1 cellular context compared by ENCODE assay signal in genomic region chr15:90265271-90266060, GRCh38.
A peak's percentile ranks its signal among the peaks of the same experiment; 100 is the strongest.
TF ChIP-seq lines count a peak whose summit lies in the region.

Gene NGRN (plus strand): TSS chr15:90265672. CDS start chr15:90265713, 41 bp downstream.

TF ChIP-seq in HepG2, 621 proteins besides CTCF, POLR2A, EP300 and RAD21 (continued from another document and continues in another):
- TF ChIP-seq CEBPZ (IDR thresholded peaks at IDR 0.05; ENCODE audit: low read length) (no peak), ADNP (CRISPR knock-in tag; IDR thresholded peaks at IDR 0.05) (no peak), SIX1 (CRISPR knock-in tag; IDR thresholded peaks at IDR 0.05; ENCODE audit: borderline replicate concordance) (no peak; the same call in 1 of the 2 replicates), ZNF329 (CRISPR knock-in tag; IDR thresholded peaks at IDR 0.05; ENCODE audit: low read depth) (peak; percentile 61; the same call in 1 of the 2 replicates), ATF7-NPFF (CRISPR knock-in tag; IDR thresholded peaks at IDR 0.05; ENCODE audit: low read depth) (no peak), CENPT (CRISPR knock-in tag; IDR thresholded peaks at IDR 0.05; ENCODE audit: low read depth) (peak; percentile 77; the same call in 1 of the 2 replicates), SAP130 (CRISPR knock-in tag; IDR thresholded peaks at IDR 0.05; ENCODE audit: low read depth) (peak; percentile 95), RERE (CRISPR knock-in tag; IDR thresholded peaks at IDR 0.05; ENCODE audit: low read depth) (peak; percentile 22; the same call in 1 of the 2 replicates), ZNF337 (CRISPR knock-in tag; IDR thresholded peaks at IDR 0.05; ENCODE audit: borderline replicate concordance, low read depth) (no peak; the same call in 1 of the 2 replicates), SP5 (CRISPR knock-in tag; IDR thresholded peaks at IDR 0.05; ENCODE audit: borderline replicate concordance, low read depth) (peak; percentile 64), ZNF615 (CRISPR knock-in tag; IDR thresholded peaks at IDR 0.05; ENCODE audit: borderline replicate concordance) (0 out of 2 replicates have a peak, but pooled peaks have one; percentile 67), ATF7 (IDR thresholded peaks at IDR 0.05) (no peak), ATF7 (CRISPR knock-in tag; IDR thresholded peaks at IDR 0.05) (0 out of 2 replicates have a peak, but pooled peaks have one; percentile 35), RFX1 (IDR thresholded peaks at IDR 0.05) (no peak), IRF2 (CRISPR knock-in tag; IDR thresholded peaks at IDR 0.05) (peak; percentile 57; the same call in 1 of the 2 replicates), ZNF510 (CRISPR knock-in tag; IDR thresholded peaks at IDR 0.05; ENCODE audit: low read depth) (peak; percentile 84), TBX3 (IDR thresholded peaks at IDR 0.05; ENCODE audit: borderline replicate concordance) (no peak), ETV5 (CRISPR knock-in tag; IDR thresholded peaks at IDR 0.05; ENCODE audit: borderline replicate concordance) (peak; percentile 93), ZSCAN20 (CRISPR knock-in tag; IDR thresholded peaks at IDR 0.05; ENCODE audit: borderline replicate concordance) (no peak), ZNF777 (CRISPR knock-in tag; IDR thresholded peaks at IDR 0.05) (peak; percentile 51; the same call in 1 of the 2 replicates), TBX2 (CRISPR knock-in tag; IDR thresholded peaks at IDR 0.05; ENCODE audit: borderline replicate concordance) (peak; percentile 80), SKI (IDR thresholded peaks at IDR 0.05; ENCODE audit: partially characterized antibody) (no peak), ZNF260 (CRISPR knock-in tag; IDR thresholded peaks at IDR 0.05; ENCODE audit: borderline replicate concordance, low read depth) (no peak), MTA3 (CRISPR knock-in tag; IDR thresholded peaks at IDR 0.05) (no peak), ZC3H4 (CRISPR knock-in tag; IDR thresholded peaks at IDR 0.05; ENCODE audit: borderline replicate concordance) (no peak), REST (IDR thresholded peaks at IDR 0.05; ENCODE audit: borderline replicate concordance in 1 of 2, low read depth in 1 of 2, low read length in 2 of 2) (peak in 1 of 2 experiments; percentile 48; a peak in 1 of 4 replicates), ZSCAN21 (CRISPR knock-in tag; IDR thresholded peaks at IDR 0.05; ENCODE audit: borderline replicate concordance) (peak; percentile 61; the same call in 1 of the 2 replicates), GPN1 (CRISPR knock-in tag; IDR thresholded peaks at IDR 0.05; ENCODE audit: borderline replicate concordance) (peak; percentile 78; the same call in 1 of the 2 replicates), NFATC3 (CRISPR knock-in tag; IDR thresholded peaks at IDR 0.05) (0 out of 2 replicates have a peak, but pooled peaks have one; percentile 73), ZNF121 (CRISPR knock-in tag; IDR thresholded peaks at IDR 0.05) (no peak; the same call in 1 of the 2 replicates), ZNF629 (CRISPR knock-in tag; conservative IDR thresholded peaks at IDR 0.05) (no peak), ZNF207 (IDR thresholded peaks at IDR 0.05; ENCODE audit: borderline replicate concordance) (no peak), HCFC1 (IDR thresholded peaks at IDR 0.05; ENCODE audit: low read depth, low read length) (peak; percentile 27; the same call in 1 of the 2 replicates), ZMYM4 (CRISPR knock-in tag; IDR thresholded peaks at IDR 0.05) (peak; percentile 71), GATA4 (IDR thresholded peaks at IDR 0.05; ENCODE audit: borderline replicate concordance, low read depth) (peak; percentile 54; the same call in 1 of the 2 replicates), JUNB (CRISPR knock-in tag; IDR thresholded peaks at IDR 0.05; ENCODE audit: borderline replicate concordance) (no peak), EZH2 (conservative IDR thresholded peaks at IDR 0.05; ENCODE audit: low read depth, low read length) (no peak), PHF5A (CRISPR knock-in tag; IDR thresholded peaks at IDR 0.05; ENCODE audit: low read depth, unreplicated experiment) (peak; percentile 24), SP140L (CRISPR knock-in tag; IDR thresholded peaks at IDR 0.05; ENCODE audit: borderline replicate concordance) (no peak; the same call in 1 of the 2 replicates), ZNF644 (CRISPR knock-in tag; IDR thresholded peaks at IDR 0.05; ENCODE audit: low read depth) (no peak)
- TF ChIP-seq, protein P1, sequence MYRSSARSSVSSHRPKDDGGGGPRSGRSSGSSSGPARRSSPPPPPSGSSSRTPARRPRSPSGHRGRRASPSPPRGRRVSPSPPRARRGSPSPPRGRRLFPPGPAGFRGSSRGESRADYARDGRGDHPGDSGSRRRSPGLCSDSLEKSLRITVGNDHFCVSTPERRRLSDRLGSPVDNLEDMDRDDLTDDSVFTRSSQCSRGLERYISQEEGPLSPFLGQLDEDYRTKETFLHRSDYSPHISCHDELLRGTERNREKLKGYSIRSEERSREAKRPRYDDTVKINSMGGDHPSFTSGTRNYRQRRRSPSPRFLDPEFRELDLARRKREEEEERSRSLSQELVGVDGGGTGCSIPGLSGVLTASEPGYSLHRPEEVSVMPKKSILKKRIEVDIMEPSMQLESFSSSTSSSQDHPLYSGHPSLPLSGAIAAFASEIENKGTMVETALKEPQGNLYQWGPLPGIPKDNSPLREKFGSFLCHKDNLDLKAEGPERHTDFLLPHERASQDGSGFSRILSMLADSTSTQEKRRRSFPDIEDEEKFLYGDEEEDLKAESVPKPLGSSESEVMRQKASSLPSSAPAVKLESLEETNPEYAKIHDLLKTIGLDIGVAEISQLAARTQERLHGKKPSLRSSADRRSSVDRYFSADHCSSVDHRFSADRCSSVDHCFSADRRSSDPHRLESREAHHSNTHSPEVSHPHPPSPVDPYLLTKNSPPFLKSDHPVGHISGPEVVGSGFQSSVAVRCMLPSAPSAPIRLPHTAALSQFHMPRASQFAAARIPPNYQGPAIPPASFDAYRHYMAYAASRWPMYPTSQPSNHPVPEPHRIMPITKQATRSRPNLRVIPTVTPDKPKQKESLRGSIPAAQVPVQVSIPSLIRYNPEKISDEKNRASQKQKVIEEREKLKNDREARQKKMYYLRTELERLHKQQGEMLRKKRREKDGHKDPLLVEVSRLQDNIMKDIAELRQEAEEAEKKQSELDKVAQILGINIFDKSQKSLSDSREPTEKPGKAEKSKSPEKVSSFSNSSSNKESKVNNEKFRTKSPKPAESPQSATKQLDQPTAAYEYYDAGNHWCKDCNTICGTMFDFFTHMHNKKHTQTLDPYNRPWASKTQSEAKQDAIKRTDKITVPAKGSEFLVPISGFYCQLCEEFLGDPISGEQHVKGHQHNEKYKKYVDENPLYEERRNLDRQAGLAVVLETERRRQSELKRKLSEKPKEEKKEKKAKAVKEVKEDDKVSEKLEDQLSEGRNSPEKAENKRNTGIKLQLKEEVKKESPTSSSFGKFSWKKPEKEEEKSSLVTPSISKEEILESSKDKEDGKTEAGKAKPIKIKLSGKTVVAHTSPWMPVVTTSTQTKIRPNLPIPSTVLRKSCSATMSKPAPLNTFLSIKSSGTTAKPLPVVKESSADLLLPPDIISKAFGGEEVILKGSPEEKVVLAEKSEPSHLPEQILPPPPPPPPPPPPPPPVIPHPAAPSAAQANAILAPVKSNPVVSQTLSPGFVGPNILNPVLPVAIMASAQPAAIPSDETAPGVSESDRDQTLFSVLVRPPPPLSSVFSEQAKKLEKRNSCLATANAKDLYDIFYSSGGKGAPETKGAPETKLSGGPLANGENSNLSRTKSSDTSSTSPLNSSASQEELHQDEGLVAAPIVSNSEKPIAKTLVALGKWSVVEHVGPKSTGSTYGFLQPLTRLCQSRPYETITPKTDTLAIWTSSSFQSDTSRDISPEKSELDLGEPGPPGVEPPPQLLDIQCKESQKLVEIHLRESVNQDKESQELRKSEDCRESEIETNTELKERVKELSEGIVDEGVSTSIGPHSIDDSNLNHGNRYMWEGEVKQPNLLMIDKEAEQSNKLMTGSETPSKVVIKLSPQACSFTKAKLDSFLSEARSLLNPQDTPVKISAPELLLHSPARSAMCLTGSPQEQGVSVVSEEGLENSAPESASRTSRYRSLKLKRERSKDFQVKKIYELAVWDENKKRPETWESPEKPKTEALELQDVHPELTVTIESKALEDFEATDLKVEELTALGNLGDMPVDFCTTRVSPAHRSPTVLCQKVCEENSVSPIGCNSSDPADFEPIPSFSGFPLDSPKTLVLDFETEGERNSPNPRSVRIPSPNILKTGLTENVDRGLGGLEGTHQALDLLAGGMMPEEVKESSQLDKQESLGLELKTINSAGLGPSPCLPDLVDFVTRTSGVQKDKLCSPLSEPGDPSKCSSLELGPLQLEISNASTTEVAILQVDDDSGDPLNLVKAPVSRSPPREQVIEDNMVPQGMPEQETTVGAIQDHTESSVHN (CRISPR knock-in tag; IDR thresholded peaks at IDR 0.05), result no peak
